25 cellular contexts compared by ENCODE assay signal in the genomic region with DNA sequence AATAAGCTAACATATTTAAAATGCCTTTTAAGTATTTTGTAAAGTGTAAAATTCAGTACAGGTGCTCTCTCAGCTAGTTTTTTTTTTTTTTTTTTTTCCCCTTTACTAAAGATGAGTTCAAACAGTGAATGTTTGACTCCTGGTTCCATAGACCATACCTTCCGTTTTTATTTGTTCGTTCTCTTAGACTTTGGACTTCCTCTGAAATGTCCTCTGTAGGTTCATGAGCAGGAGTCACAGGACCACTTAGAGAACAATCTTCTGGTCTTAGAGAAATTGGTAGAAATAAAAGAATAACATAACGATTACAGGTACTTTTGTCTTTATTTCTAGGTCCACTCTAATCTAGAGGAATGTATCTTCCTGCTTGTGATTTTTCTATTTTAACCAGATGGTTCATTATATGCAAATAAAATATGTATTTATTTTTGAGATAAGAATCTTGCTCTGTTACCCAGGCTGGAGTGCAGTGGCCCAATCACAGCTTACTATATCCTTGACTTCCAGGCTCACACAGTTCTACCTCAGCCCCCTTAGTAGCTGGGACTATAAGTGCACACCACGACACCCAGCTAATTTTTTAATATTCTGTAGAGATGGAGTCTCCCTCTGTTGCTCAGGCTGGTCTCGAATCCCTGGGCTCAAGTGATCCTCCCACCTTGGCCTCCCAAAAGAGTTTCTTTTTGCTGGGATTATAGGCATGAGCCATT.
"Had no signal": no experiment of that assay in that cellular context is flagged by ENCODE, and none has a peak within 500 bp of the region (broad histone marks: within the 10 kb centered on the region; RNA-seq: fewer than 3 reads in every experiment).

No MANE protein-coding gene starts in this region.

- H3K27ac ChIP-seq: coronary artery, esophagus squamous epithelium, gastroesophageal sphincter, left lung, pancreas, psoas muscle, right atrium auricular region, thyroid gland, upper lobe of right lung had no signal

- DNase-seq: activated B cell treated with CpG ODN at 0.5 μM for 24 hours; activated CD4-positive, alpha-beta memory T cell treated with anti-CD3 and anti-CD28 coated beads for 36 hours; activated CD4-positive, alpha-beta T cell treated with anti-CD3 and anti-CD28 coated beads for 4 hours; activated effector memory CD4-positive, alpha-beta T cell treated with Interleukin-2 at 50 U/mL for 16 hours; activated naive CD4-positive, alpha-beta T cell treated with anti-CD3 and anti-CD28 coated beads for 36 hours; activated naive CD8-positive, alpha-beta T cell treated with anti-CD3 and anti-CD28 coated beads, Interleukin-2, amount 50 U/mL, for 24 hours; activated T-cell treated with anti-CD3 and anti-CD28 coated beads, Interleukin-2, amount 50 U/mL, for 72 hours; cerebellar nuclear complex; endodermal cell; esophagus squamous epithelium; kidney; left lung; nephron progenitor cell; pancreas; psoas muscle; stimulated activated CD4-positive, alpha-beta T cell treated with anti-CD3 and anti-CD28 coated beads, Interleukin-12 subunit alpha, Interleukin-12 subunit beta, amount 100 ng/mL, for 4 hours; substantia nigra; T-helper 1 cell; T-helper 9 cell; thyroid gland; upper lobe of right lung had no signal

- ATAC-seq: activated naive CD8-positive, alpha-beta T cell treated with anti-CD3 and anti-CD28 coated beads, Interleukin-2, amount 50 U/mL, for 24 hours; activated T-cell treated with anti-CD3 and anti-CD28 coated beads, Interleukin-2, amount 50 U/mL, for 72 hours; gastroesophageal sphincter; left lung; pancreas; psoas muscle; upper lobe of right lung had no signal

- H3K9me3 Mint-ChIP-seq: activated B cell treated with CpG ODN at 0.5 μM for 24 hours; activated CD4-positive, alpha-beta memory T cell treated with anti-CD3 and anti-CD28 coated beads for 36 hours; activated naive CD4-positive, alpha-beta T cell treated with anti-CD3 and anti-CD28 coated beads for 36 hours; activated naive CD8-positive, alpha-beta T cell treated with anti-CD3 and anti-CD28 coated beads, Interleukin-2, amount 50 U/mL, for 24 hours; activated T-cell treated with anti-CD3 and anti-CD28 coated beads, Interleukin-2, amount 50 U/mL, for 72 hours; endodermal cell; nephron progenitor cell; stimulated activated naive CD8-positive, alpha-beta T cell treated with anti-CD3 and anti-CD28 coated beads, Interleukin-15, Interleukin-2, amounts not matched to agents 100 ng/mL and 50 ng/mL, for 24 hours had no signal

- H3K4me3 Mint-ChIP-seq: activated B cell treated with CpG ODN at 0.5 μM for 24 hours; activated CD4-positive, alpha-beta memory T cell treated with anti-CD3 and anti-CD28 coated beads for 36 hours; activated naive CD4-positive, alpha-beta T cell treated with anti-CD3 and anti-CD28 coated beads for 36 hours; activated naive CD8-positive, alpha-beta T cell treated with anti-CD3 and anti-CD28 coated beads, Interleukin-2, amount 50 U/mL, for 24 hours; activated T-cell treated with anti-CD3 and anti-CD28 coated beads, Interleukin-2, amount 50 U/mL, for 72 hours; endodermal cell; nephron progenitor cell; stimulated activated naive CD8-positive, alpha-beta T cell treated with anti-CD3 and anti-CD28 coated beads, Interleukin-15, Interleukin-2, amounts not matched to agents 100 ng/mL and 50 ng/mL, for 24 hours had no signal

- H3K4me3 ChIP-seq: coronary artery, esophagus squamous epithelium, gastroesophageal sphincter, left lung, pancreas, psoas muscle, right atrium auricular region, thyroid gland, upper lobe of right lung had no signal

- H3K9me3 ChIP-seq: esophagus squamous epithelium, gastroesophageal sphincter, left lung, pancreas, psoas muscle, right atrium auricular region, thyroid gland, upper lobe of right lung had no signal

- H3K27me3 ChIP-seq: esophagus squamous epithelium, gastroesophageal sphincter, left lung, pancreas, right atrium auricular region, thyroid gland, upper lobe of right lung had no signal

- H3K27me3 Mint-ChIP-seq: activated B cell treated with CpG ODN at 0.5 μM for 24 hours; activated CD4-positive, alpha-beta memory T cell treated with anti-CD3 and anti-CD28 coated beads for 36 hours; activated naive CD8-positive, alpha-beta T cell treated with anti-CD3 and anti-CD28 coated beads, Interleukin-2, amount 50 U/mL, for 24 hours; stimulated activated naive CD8-positive, alpha-beta T cell treated with anti-CD3 and anti-CD28 coated beads, Interleukin-15, Interleukin-2, amounts not matched to agents 100 ng/mL and 50 ng/mL, for 24 hours had no signal

- H3K27ac Mint-ChIP-seq: activated B cell treated with CpG ODN at 0.5 μM for 24 hours; activated CD4-positive, alpha-beta memory T cell treated with anti-CD3 and anti-CD28 coated beads for 36 hours; activated naive CD4-positive, alpha-beta T cell treated with anti-CD3 and anti-CD28 coated beads for 36 hours; activated naive CD8-positive, alpha-beta T cell treated with anti-CD3 and anti-CD28 coated beads, Interleukin-2, amount 50 U/mL, for 24 hours; activated T-cell treated with anti-CD3 and anti-CD28 coated beads, Interleukin-2, amount 50 U/mL, for 72 hours; endodermal cell; nephron progenitor cell; stimulated activated naive CD8-positive, alpha-beta T cell treated with anti-CD3 and anti-CD28 coated beads, Interleukin-15, Interleukin-2, amounts not matched to agents 100 ng/mL and 50 ng/mL, for 24 hours had no signal

- FAIRE-seq: kidney, pancreas had no signal

- H3K4me1 Mint-ChIP-seq: activated B cell treated with CpG ODN at 0.5 μM for 24 hours; activated naive CD8-positive, alpha-beta T cell treated with anti-CD3 and anti-CD28 coated beads, Interleukin-2, amount 50 U/mL, for 24 hours; endodermal cell; nephron progenitor cell had no signal

- H3K4me1 ChIP-seq: esophagus squamous epithelium, gastroesophageal sphincter, left lung, pancreas, psoas muscle, right atrium auricular region, thyroid gland, upper lobe of right lung had no signal
